10 cellular contexts compared by ENCODE assay signal in the genomic region with DNA sequence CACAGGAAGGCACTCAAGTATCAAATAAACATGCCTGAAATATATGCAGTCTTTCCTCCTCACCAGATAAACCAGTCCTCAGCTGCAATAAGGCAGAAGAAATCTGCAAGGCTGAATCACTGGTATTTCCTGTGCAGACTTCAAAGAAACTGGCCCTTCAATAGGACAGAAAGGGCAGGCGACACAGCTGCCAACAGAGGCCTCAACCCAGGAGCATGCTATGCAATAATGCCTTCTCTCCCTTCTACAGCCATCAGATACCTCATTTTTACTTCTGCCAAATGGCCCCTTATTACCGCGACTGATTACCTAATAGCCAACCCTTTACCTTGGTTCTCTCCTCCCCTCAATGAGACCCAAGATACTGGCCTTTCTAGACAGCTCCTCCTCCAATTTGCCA. TPM values are rescaled to one million over a fixed set of nuclear protein-coding genes. Genes with fewer than 3 reads are reported as not detected.
DNase-seq lines count a peak whose midpoint lies in the region; ATAC-seq, FAIRE-seq and TF ChIP-seq lines count a peak whose summit lies in the region.
"Had no signal": no experiment of that assay in that cellular context is flagged by ENCODE, and none has a peak within 500 bp of the region (broad histone marks: within the 10 kb centered on the region; RNA-seq: fewer than 3 reads in every experiment).

No MANE protein-coding gene starts in this region.

- peak; percentile 63 for DNase-seq in A673 (ENCODE audit: low spot score)
- DNase-seq in HK-2 (ENCODE audit: unreplicated experiment) = peak; percentile 34
- no peak for DNase-seq in left lung
- no peak for DNase-seq in stimulated activated CD4-positive, alpha-beta T cell treated with anti-CD3 and anti-CD28 coated beads, Interleukin-4, amount 100 ng/mL, for 1 hour
- DNase-seq in testis = no peak
- no peak for DNase-seq in D721Med (ENCODE audit: insufficient read length, low spot score)
- DNase-seq: activated CD4-positive, alpha-beta T cell treated with anti-CD3 and anti-CD28 coated beads for 4 hours; left cardiac atrium had no signal

- peak; percentile 49 for ATAC-seq in left lung
- ATAC-seq in GM21576 (IDR thresholded peaks at IDR 0.05; ENCODE audit: unreplicated experiment) = no peak
- ATAC-seq: left cardiac atrium had no signal

- H3K27ac ChIP-seq in A673 (ENCODE audit: low read depth, low read length, poor library complexity, severe bottlenecking) (no peak overlapping the region), angular gyrus (ENCODE audit: low read depth, low read length) (peak overlapping the region; percentile 67), left lung (peak overlapping the region; percentile 66 to 73), testis (no peak overlapping the region)

- CTCF ChIA-PET in A673 (lab: Charles Lee) = interaction anchor here (1.3 kb wide), 1 partner anchor 47 kb away, joined by 3 read pairs; no protein-coding TSS in a partner anchor

- intact Hi-C loops in A673 (cut with micrococcal nuclease; ENCODE audit: unreplicated experiment) (no loop called here), left lung (cut with DNase I) (no loop called here), testis (cut with DNase I; ENCODE audit: low total_unique reads) (no loop called here)

- no peak for FAIRE-seq in D721Med (lab: Jason Lieb, UNC)

- H3K4me1 ChIP-seq in A673 (ENCODE audit: insufficient read depth, low read length, poor library complexity, severe bottlenecking) = peaks cover 32% of the 10 kb centered on the region
- peaks cover 27 to 79% of the 10 kb centered on the region in 2 donors for H3K4me1 ChIP-seq in left lung
- H3K4me1 ChIP-seq in testis = peaks cover 7% of the 10 kb centered on the region

- H3K9me3 ChIP-seq in A673 (ENCODE audit: low read depth, low read length, poor library complexity, severe bottlenecking) = no peaks in the 10 kb centered on the region
- H3K9me3 ChIP-seq in left lung = no peaks in the 10 kb centered on the region
- H3K9me3 ChIP-seq in testis = no peaks in the 10 kb centered on the region

- H3K27me3 ChIP-seq in A673 (replicated peaks; ENCODE audit: insufficient read depth, low read depth, low read length, poor library complexity) = no peaks in the 10 kb centered on the region
- H3K27me3 ChIP-seq in left lung = no peaks in the 10 kb centered on the region
- no peaks in the 10 kb centered on the region for H3K27me3 ChIP-seq in testis

- no peak for TF ChIP-seq POLR2A in testis (IDR thresholded peaks at IDR 0.05)

- TF ChIP-seq CTCF in A673 (conservative IDR thresholded peaks at IDR 0.05; ENCODE audit: low read depth, low read length) (no peak), left lung (IDR thresholded peaks at IDR 0.05) (no peak), testis (IDR thresholded peaks at IDR 0.05) (no peak), D721Med (IDR thresholded peaks at IDR 0.05; ENCODE audit: insufficient read depth, missing control alignments) (no peak)

- POLR2A ChIA-PET in A673 (lab: Charles Lee; ENCODE audit: low non-redundant PET) = no interaction called here

- WGBS in testis, 2 donors = 76 to 85% methylated on average over 3 of the region's 3 CpGs

- H3K36me3 ChIP-seq in A673 (ENCODE audit: insufficient read depth, low read length, poor library complexity, severe bottlenecking) (peaks cover 10% of the 10 kb centered on the region), left lung (peaks cover 0 to 10% of the 10 kb centered on the region in 2 donors), testis (ENCODE audit: low read depth, missing control alignments) (no peaks in the 10 kb centered on the region)

- BruUV-seq in A673 (replicated peaks; lab: Mats Ljungman, UMichigan) = no TSS peak

- H3K4me3 ChIP-seq in A673 (ENCODE audit: low read depth, low read length, poor library complexity, severe bottlenecking) (no peak overlapping the region), left lung (no peak overlapping the region), testis (no peak overlapping the region)

RNA-seq across cellular contexts. Expression of a gene that starts 8.0 kb away (rescaled TPM):
- 216 and 231 TPM in 2 replicates for total RNA-seq in A673 (2021)
- 100 to 1,000 TPM; 144 to 174 TPM for total RNA-seq in left lung
- 100 to 1,000 TPM; 452 to 470 TPM for total RNA-seq in testis
- 186 TPM for polyA plus RNA-seq in testis (ENCODE audit: insufficient read depth, low read depth, low replicate concordance)

RNA-seq across cellular contexts. Expression of a gene that starts 8.3 kb away (rescaled TPM):
- total RNA-seq in A673 (2021) (13.9 and 16.7 TPM in 2 replicates), left lung (10 to 100 TPM in 1 of 2 donors, 1 to 10 TPM in 1; 6.7 to 13.0 TPM), testis (10 to 100 TPM; 50.8 to 84.6 TPM)
- 200 TPM for polyA plus RNA-seq in testis (ENCODE audit: insufficient read depth, low read depth, low replicate concordance)

RNA-seq across cellular contexts. Expression of a gene that starts 30.7 kb away (rescaled TPM):
- 90.9 and 101 TPM in 2 replicates for total RNA-seq in A673 (2021)
- total RNA-seq in left lung = 100 to 1,000 TPM; 101 to 118 TPM
- 100 to 1,000 TPM in 1 of 2 donors, 10 to 100 TPM in 1; 89.0 to 107 TPM for total RNA-seq in testis
- 86.9 TPM for polyA plus RNA-seq in testis (ENCODE audit: insufficient read depth, low read depth, low replicate concordance)

RNA-seq across cellular contexts. Expression of a gene that starts 33.4 kb away (rescaled TPM):
- total RNA-seq in A673 (2021) (not detected in 2 replicates), left lung (not detected), testis (under 1 TPM in 1 of 2 donors, not detected in 1; 0.43 TPM)
- polyA plus RNA-seq in testis (ENCODE audit: insufficient read depth, low read depth, low replicate concordance) = not detected
- total RNA-seq: left cardiac atrium had no signal

RNA-seq across cellular contexts. Expression of a gene that starts 40.1 kb away (rescaled TPM):
- total RNA-seq in A673 (2021) (57.2 and 58.9 TPM in 2 replicates), left lung (10 to 100 TPM; 27.1 to 29.3 TPM), testis (10 to 100 TPM; 61.9 to 66.1 TPM)
- polyA plus RNA-seq in testis (ENCODE audit: insufficient read depth, low read depth, low replicate concordance) = 103 TPM

Comparison
In these comparisons a context has a peak if more than half of its experiments do, and no peak if none do; other contexts are left out.
1. DNase-seq: peak in A673 (single experiment) and HK-2 (single experiment); none in left lung (0 of 2), stimulated activated CD4-positive, alpha-beta T cell treated with anti-CD3 and anti-CD28 coated beads, Interleukin-4, amount 100 ng/mL, for 1 hour (single experiment), testis (single experiment) and D721Med (single experiment).
2. H3K27ac ChIP-seq: peak in angular gyrus (single experiment) and left lung (2 of 2); none in A673 (single experiment) and testis (0 of 2).